Comparison of ENCODE assay signal across 17 cellular contexts in the genomic region with DNA sequence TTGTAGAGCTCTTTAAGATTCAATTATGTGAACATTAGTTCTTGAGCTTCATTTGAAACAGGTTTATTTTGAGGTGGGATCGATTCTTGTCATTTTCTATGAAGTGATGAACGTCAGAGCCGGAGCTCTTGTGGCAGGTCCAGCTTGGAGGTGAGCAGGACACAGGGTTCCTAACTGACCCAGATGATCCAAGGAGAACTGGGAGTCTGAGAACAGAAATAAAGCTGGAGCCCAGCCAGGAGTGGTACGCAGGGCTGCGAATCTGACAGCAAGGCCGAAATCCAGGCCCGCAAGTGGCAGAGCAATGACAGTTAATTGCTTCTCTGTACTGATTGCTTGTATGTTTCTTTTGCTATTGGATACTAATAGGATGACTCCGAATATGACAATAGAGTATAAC.
"Had no signal": no experiment of that assay in that cellular context is flagged by ENCODE, and none has a peak within 500 bp of the region (broad histone marks: within the 10 kb centered on the region; RNA-seq: fewer than 3 reads in every experiment).

No MANE protein-coding gene starts in this region.

- H3K4me1 ChIP-seq: tibial artery, uterus had no signal

- ATAC-seq: left colon; natural killer cell treated with Interleukin-12 subunit alpha and Interleukin-12 subunit beta and Interleukin-15 and Interleukin-18, amount 100 ng/mL, for 72 hours had no signal

- H3K27me3 ChIP-seq: hepatocyte, sigmoid colon, tibial artery, upper lobe of left lung, uterus had no signal

- H3K9me3 ChIP-seq: psoas muscle, sigmoid colon, tibial artery, upper lobe of left lung, uterus had no signal

- FAIRE-seq: kidney had no signal

- DNase-seq: effector CD8-positive, alpha-beta T cell; foreskin melanocyte; kidney; left colon; midbrain; psoas muscle; retina; sigmoid colon; stimulated activated CD4-positive, alpha-beta T cell treated with anti-CD3 and anti-CD28 coated beads, Interleukin-2, amount 100 ng/mL, for 48 hours; stimulated activated naive CD4-positive, alpha-beta T cell treated with Interleukin-2 at 50 U/mL for 16 hours; tibial artery; uterus had no signal

- H3K36me3 ChIP-seq: sigmoid colon, tibial artery, upper lobe of left lung, uterus had no signal

- H3K4me3 ChIP-seq: coronary artery, hepatocyte, psoas muscle, sigmoid colon, skin epidermis, tibial artery, uterus had no signal

- H2AFZ ChIP-seq: hepatocyte had no signal

- H3K27ac ChIP-seq: coronary artery, psoas muscle, sigmoid colon, skin epidermis, tibial artery, uterus had no signal
